8 cellular contexts compared by ENCODE assay signal in the genomic region with DNA sequence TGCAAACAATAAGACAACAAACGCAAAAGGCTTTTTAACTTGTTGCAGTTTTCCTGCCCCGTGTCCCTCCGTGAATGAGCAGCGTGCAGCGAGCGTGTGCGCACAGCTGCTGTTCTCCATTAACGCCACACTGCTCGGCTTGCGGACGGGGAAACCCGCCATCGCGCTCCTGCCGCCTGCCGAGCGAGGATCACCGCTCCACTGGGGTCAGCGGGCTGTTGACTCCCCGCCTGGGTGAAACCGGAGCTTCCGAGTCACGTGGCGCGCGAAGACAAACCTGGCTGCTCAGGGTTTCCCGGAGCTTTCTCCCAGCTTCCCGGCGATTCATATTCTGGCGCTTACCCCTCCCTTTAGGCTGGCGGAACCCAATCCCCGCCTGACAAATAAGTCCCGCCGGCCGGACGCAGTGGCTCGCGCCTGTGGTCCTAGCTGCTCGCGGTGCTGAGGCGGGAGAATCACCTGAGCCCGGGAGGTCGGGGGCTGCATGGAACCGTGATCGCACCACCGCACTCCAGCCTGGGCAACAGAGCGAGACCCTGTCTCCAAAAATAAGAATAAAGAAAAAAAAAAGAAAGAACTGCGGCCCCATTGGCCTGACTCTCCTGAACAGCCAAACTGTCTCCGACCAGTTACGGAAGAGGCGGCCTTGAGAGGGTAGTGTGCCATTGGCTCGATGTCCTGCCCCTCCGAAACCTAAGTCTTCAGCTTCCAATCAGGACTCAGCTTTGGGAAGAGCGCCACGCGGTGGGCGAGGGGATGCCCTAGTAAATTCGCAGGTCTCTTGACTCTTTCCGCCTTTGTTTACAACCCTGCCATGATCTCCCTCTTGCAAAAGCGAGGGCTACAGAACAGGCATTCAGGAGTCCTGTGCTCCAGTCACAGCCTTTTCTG. TPM values are rescaled to one million over a fixed set of nuclear protein-coding genes. Genes with fewer than 3 reads are reported as not detected.
DNase-seq lines count a peak whose midpoint lies in the region; ATAC-seq and TF ChIP-seq lines count a peak whose summit lies in the region.

A gene with protein sequence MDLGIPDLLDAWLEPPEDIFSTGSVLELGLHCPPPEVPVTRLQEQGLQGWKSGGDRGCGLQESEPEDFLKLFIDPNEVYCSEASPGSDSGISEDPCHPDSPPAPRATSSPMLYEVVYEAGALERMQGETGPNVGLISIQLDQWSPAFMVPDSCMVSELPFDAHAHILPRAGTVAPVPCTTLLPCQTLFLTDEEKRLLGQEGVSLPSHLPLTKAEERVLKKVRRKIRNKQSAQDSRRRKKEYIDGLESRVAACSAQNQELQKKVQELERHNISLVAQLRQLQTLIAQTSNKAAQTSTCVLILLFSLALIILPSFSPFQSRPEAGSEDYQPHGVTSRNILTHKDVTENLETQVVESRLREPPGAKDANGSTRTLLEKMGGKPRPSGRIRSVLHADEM (plus strand): TSS at position 794 of the 891 bp plus-strand sequence. CDS start 624 bp downstream, outside the sequence.

- H3K27ac ChIP-seq in SK-N-SH (ENCODE audit: low read depth in 2 of 2, low read length in 1 of 2) = peak within 1 kb of the TSS; percentile 77 to 87
- peak within 1 kb of the TSS; percentile 88 to 96 (median 96) for H3K27ac ChIP-seq in transverse colon

- peaks cover 14% of the 10 kb centered on the region for H3F3A ChIP-seq in SK-N-SH (replicated peaks; ENCODE audit: insufficient read depth)

- H3K36me3 ChIP-seq in SK-N-SH (replicated peaks in 1 of 2; ENCODE audit: control insufficient read depth in 1 of 2, insufficient read depth in 2 of 2, low read length in 1 of 2) (no peaks in the 10 kb centered on the region), transverse colon (no peaks in the 10 kb centered on the region)

- no peaks in the 10 kb centered on the region for H3K27me3 Mint-ChIP-seq in activated naive CD8-positive, alpha-beta T cell treated with anti-CD3 and anti-CD28 coated beads for 36 hours
- H3K27me3 Mint-ChIP-seq in osteocyte (ENCODE audit: unreplicated experiment) = no peaks in the 10 kb centered on the region

- no peaks in the 10 kb centered on the region for H4K20me1 ChIP-seq in SK-N-SH (ENCODE audit: insufficient read depth)

- H3K27ac Mint-ChIP-seq in activated naive CD8-positive, alpha-beta T cell treated with anti-CD3 and anti-CD28 coated beads for 36 hours = peak within 1 kb of the TSS; percentile 97
- peak within 1 kb of the TSS; percentile 97 for H3K27ac Mint-ChIP-seq in osteocyte (ENCODE audit: unreplicated experiment)

- DNase-seq in GM12865 (ENCODE audit: low read depth) = peak; percentile 99
- DNase-seq in NCI-H1092 (lab: John Stamatoyannopoulos, UW) = peak; percentile 99
- peak; percentile 87 for DNase-seq in SK-N-SH
- DNase-seq in activated naive CD8-positive, alpha-beta T cell treated with anti-CD3 and anti-CD28 coated beads for 36 hours = peak; percentile 87
- DNase-seq in head of caudate nucleus = peak; percentile 84 to 97 (median 93)
- DNase-seq in osteocyte (ENCODE audit: extremely low spot score, unreplicated experiment) = peak; percentile 93
- DNase-seq in transverse colon = peak; percentile 92

- H3K27me3 ChIP-seq in SK-N-SH (ENCODE audit: insufficient read depth) (no peaks in the 10 kb centered on the region), transverse colon (no peaks in the 10 kb centered on the region)

- peak within 1 kb of the TSS; percentile 95 for H3K4me2 ChIP-seq in SK-N-SH

- H3K4me3 Mint-ChIP-seq in activated naive CD8-positive, alpha-beta T cell treated with anti-CD3 and anti-CD28 coated beads for 36 hours = peak within 1 kb of the TSS; percentile 87
- H3K4me3 Mint-ChIP-seq in osteocyte (ENCODE audit: unreplicated experiment) = peak within 1 kb of the TSS; percentile 91

- H3K4me3 ChIP-seq in GM12865 (ENCODE audit: low read depth, low read length) (peak within 1 kb of the TSS; percentile 81), SK-N-SH (ENCODE audit: low read depth in 2 of 2, low read length in 1 of 2) (peak within 1 kb of the TSS; percentile 61 to 85), transverse colon (peak within 1 kb of the TSS; percentile 53 to 58 (median 56))

- H3K9me3 Mint-ChIP-seq in activated naive CD8-positive, alpha-beta T cell treated with anti-CD3 and anti-CD28 coated beads for 36 hours = no peaks in the 10 kb centered on the region
- no peaks in the 10 kb centered on the region for H3K9me3 Mint-ChIP-seq in osteocyte (ENCODE audit: unreplicated experiment)

- peak; percentile 94 for TF ChIP-seq POLR2A in transverse colon (IDR thresholded peaks at IDR 0.05)

- CTCF ChIA-PET in SK-N-SH (lab: Yijun Ruan, JAX) = interaction anchor here (0.6 to 7.0 kb wide), 19 partner anchors 9 to 1890 kb away, joined by 3 to 44 read pairs (median 4); a partner anchor contains a TSS

- H3K9me2 ChIP-seq in SK-N-SH = no peaks in the 10 kb centered on the region

- in situ Hi-C loops in transverse colon (cut with MboI; ENCODE audit: low pct_ligation_motif_present in 1 of 4, low pct_unique_long_range_greater_than_20kb in 1 of 4, low sequenced_read_pairs in 3 of 4) = loop anchor here in 1 of 4 donors (25.0 kb wide), 1 partner anchor 305 kb away; a partner anchor contains a TSS

- peak; percentile 59 for ATAC-seq in HG02623 (IDR thresholded peaks at IDR 0.05; ENCODE audit: unreplicated experiment)

- TF ChIP-seq EP300 in SK-N-SH (IDR thresholded peaks at IDR 0.05; ENCODE audit: borderline replicate concordance in 1 of 2, low read depth in 1 of 2, low read length in 1 of 2) = 0 out of 4 replicates have a peak, but pooled peaks of 1 of the 2 experiments have one; percentile 6
- no peak for TF ChIP-seq EP300 in transverse colon (IDR thresholded peaks at IDR 0.05; ENCODE audit: low read depth)

- peak within 1 kb of the TSS; percentile 85 for H2AFZ ChIP-seq in SK-N-SH (ENCODE audit: low read depth)

- H3K4me1 Mint-ChIP-seq in activated naive CD8-positive, alpha-beta T cell treated with anti-CD3 and anti-CD28 coated beads for 36 hours = peaks cover 39% of the 10 kb centered on the region
- H3K4me1 Mint-ChIP-seq in osteocyte (ENCODE audit: unreplicated experiment) = peaks cover 51% of the 10 kb centered on the region

- H3K36me3 Mint-ChIP-seq in activated naive CD8-positive, alpha-beta T cell treated with anti-CD3 and anti-CD28 coated beads for 36 hours = peaks cover 26% of the 10 kb centered on the region
- H3K36me3 Mint-ChIP-seq in osteocyte (ENCODE audit: unreplicated experiment) = no peaks in the 10 kb centered on the region

- peak within 1 kb of the TSS; percentile 74 for H3K9ac ChIP-seq in SK-N-SH

- H3K4me1 ChIP-seq in SK-N-SH (ENCODE audit: control insufficient read depth in 1 of 2, insufficient read depth in 2 of 2, low read depth in 1 of 2, low read length in 1 of 2) (peaks cover 0 to 26% of the 10 kb centered on the region in 2 experiments; a peak in 2 of 4 replicates), transverse colon (peaks cover 12 to 42% (median 32%) of the 10 kb centered on the region in 4 donors)

- intact Hi-C loops in head of caudate nucleus (cut with DNase I) = no loop called here
- intact Hi-C loops in transverse colon (cut with DNase I; ENCODE audit: low total_unique reads) = no loop called here

- peaks cover 35% of the 10 kb centered on the region for H3K79me2 ChIP-seq in SK-N-SH (ENCODE audit: insufficient read depth)

- POLR2A ChIA-PET in SK-N-SH (lab: Yijun Ruan, JAX) = interaction anchor here (0.6 to 3.6 kb wide), 17 partner anchors 10 to 554 kb away, joined by 3 to 69 read pairs (median 5); a partner anchor contains a TSS

- TF ChIP-seq RAD21 in SK-N-SH (IDR thresholded peaks at IDR 0.05; ENCODE audit: low read length) = peak; percentile 32; the same call in 1 of the 2 replicates

- TF ChIP-seq CTCF in GM12865 (IDR thresholded peaks at IDR 0.05; ENCODE audit: insufficient read depth, low read depth, low read length, missing control alignments) = peak; percentile 41
- peak; percentile 49 for TF ChIP-seq CTCF in SK-N-SH (IDR thresholded peaks at IDR 0.05)
- TF ChIP-seq CTCF in osteocyte (IDR thresholded peaks at IDR 0.05) = peak; percentile 54
- TF ChIP-seq CTCF in transverse colon (IDR thresholded peaks at IDR 0.05) = peak; percentile 15 to 29 (median 24)

- H3K9me3 ChIP-seq in SK-N-SH (no peaks in the 10 kb centered on the region), transverse colon (no peaks in the 10 kb centered on the region)

- under 1% methylated on average over 35 of the region's 60 CpGs for WGBS in SK-N-SH (ENCODE audit: low lambda C conversion rate)
- 0% methylated on average over 13 to 48 of the region's 60 CpGs for WGBS in transverse colon (ENCODE audit: low coverage in 1 of 2), 2 donors

TF ChIP-seq in SK-N-SH, 30 proteins besides CTCF, POLR2A, EP300 and RAD21 (continues in another document):
- TF ChIP-seq, protein P1, sequence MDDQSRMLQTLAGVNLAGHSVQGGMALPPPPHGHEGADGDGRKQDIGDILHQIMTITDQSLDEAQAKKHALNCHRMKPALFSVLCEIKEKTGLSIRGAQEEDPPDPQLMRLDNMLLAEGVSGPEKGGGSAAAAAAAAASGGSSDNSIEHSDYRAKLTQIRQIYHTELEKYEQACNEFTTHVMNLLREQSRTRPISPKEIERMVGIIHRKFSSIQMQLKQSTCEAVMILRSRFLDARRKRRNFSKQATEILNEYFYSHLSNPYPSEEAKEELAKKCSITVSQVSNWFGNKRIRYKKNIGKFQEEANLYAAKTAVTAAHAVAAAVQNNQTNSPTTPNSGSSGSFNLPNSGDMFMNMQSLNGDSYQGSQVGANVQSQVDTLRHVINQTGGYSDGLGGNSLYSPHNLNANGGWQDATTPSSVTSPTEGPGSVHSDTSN (IDR thresholded peaks at IDR 0.05) = peak; percentile 99
- TF ChIP-seq, protein P2, sequence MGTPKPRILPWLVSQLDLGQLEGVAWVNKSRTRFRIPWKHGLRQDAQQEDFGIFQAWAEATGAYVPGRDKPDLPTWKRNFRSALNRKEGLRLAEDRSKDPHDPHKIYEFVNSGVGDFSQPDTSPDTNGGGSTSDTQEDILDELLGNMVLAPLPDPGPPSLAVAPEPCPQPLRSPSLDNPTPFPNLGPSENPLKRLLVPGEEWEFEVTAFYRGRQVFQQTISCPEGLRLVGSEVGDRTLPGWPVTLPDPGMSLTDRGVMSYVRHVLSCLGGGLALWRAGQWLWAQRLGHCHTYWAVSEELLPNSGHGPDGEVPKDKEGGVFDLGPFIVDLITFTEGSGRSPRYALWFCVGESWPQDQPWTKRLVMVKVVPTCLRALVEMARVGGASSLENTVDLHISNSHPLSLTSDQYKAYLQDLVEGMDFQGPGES (IDR thresholded peaks at IDR 0.05; ENCODE audit: low read depth, low read length) = peak; percentile 80
- no peak for TF ChIP-seq JUND (IDR thresholded peaks at IDR 0.05)

RNA-seq across cellular contexts. Expression of the gene that starts here (rescaled TPM):
- 12.8 and 16.6 TPM in 2 replicates for polyA plus RNA-seq in SK-N-SH (2012; rRNA removed)
- polyA plus RNA-seq in SK-N-SH (2012; cell fraction: cytosol; rRNA removed) = 6.2 and 9.5 TPM in 2 replicates
- polyA plus RNA-seq in SK-N-SH (2012; cell fraction: nucleus; rRNA removed) = 41.2 and 42.8 TPM in 2 replicates
- 1 to 10 TPM; 6.8 to 7.3 TPM for total RNA-seq in activated naive CD8-positive, alpha-beta T cell treated with anti-CD3 and anti-CD28 coated beads for 36 hours
- 9.3 and 11.1 TPM in 2 replicates for total RNA-seq in osteocyte
- 10 to 100 TPM in 2 of 4 donors, 1 to 10 TPM in 2; 2.2 to 18.7 (median 11.6) TPM for total RNA-seq in transverse colon

Comparison
In these comparisons a context has a peak if more than half of its experiments do, and no peak if none do; other contexts are left out.
1. Peak in every context shown above with its lines: DNase-seq, ATAC-seq, H3K4me3 ChIP-seq and H3K27ac ChIP-seq.